ENCODE assay signal across 21 cellular contexts in genomic region chr2:96847586-96847985, GRCh38.
"Had no signal": no experiment of that assay in that cellular context is flagged by ENCODE, and none has a peak within 500 bp of the region (broad histone marks: within the 10 kb centered on the region; RNA-seq: fewer than 3 reads in every experiment).

No MANE protein-coding gene starts in this region.

- H3K4me1 ChIP-seq: suprapubic skin had no signal

- DNase-seq: activated CD4-positive, alpha-beta memory T cell treated with anti-CD3 and anti-CD28 coated beads, Interleukin-2, amount 10 ng/mL, durations not matched to agents 7 days and 5 days; activated effector memory CD4-positive, alpha-beta T cell treated with anti-CD3 and anti-CD28 coated beads, Interleukin-2, amount 50 U/mL, for 16 hours; activated T-cell treated with anti-CD3 and anti-CD28 coated beads, Interleukin-2, amount 50 U/mL, for 24 hours; caudate nucleus; hypothalamus; left ventricle myocardium superior; mucosa of descending colon; naive thymus-derived CD4-positive, alpha-beta T cell; trophoblast cell had no signal

- H3K27ac Mint-ChIP-seq: activated CD4-positive, alpha-beta memory T cell treated with anti-CD3 and anti-CD28 coated beads, Interleukin-2, amount 10 ng/mL, durations not matched to agents 7 days and 5 days; activated naive CD4-positive, alpha-beta T cell treated with anti-CD3 and anti-CD28 coated beads, Interleukin-2, amount 50 U/mL, for 24 hours; activated T-cell treated with anti-CD3 and anti-CD28 coated beads, Interleukin-2, amount 50 U/mL, for 24 hours; memory B cell; stimulated activated naive CD8-positive, alpha-beta T cell treated with anti-CD3 and anti-CD28 coated beads, Interleukin-15, Interleukin-2, amounts not matched to agents 100 ng/mL and 50 ng/mL, for 24 hours; T-helper 2 cell treated with Interferon-gamma antibody and Interleukin-4, amounts not matched to agents 5 μg/mL and 100 μg/mL, for 36 hours had no signal

- H3K9me3 ChIP-seq: mucosa of descending colon, neutrophil, right atrium auricular region, suprapubic skin had no signal

- H3K4me2 ChIP-seq: smooth muscle cell had no signal

- H3K9me3 Mint-ChIP-seq: activated CD4-positive, alpha-beta memory T cell treated with anti-CD3 and anti-CD28 coated beads, Interleukin-2, amount 10 ng/mL, durations not matched to agents 7 days and 5 days; activated naive CD4-positive, alpha-beta T cell treated with anti-CD3 and anti-CD28 coated beads, Interleukin-2, amount 50 U/mL, for 24 hours; activated T-cell treated with anti-CD3 and anti-CD28 coated beads, Interleukin-2, amount 50 U/mL, for 24 hours; memory B cell; stimulated activated naive CD8-positive, alpha-beta T cell treated with anti-CD3 and anti-CD28 coated beads, Interleukin-15, Interleukin-2, amounts not matched to agents 100 ng/mL and 50 ng/mL, for 24 hours; T-helper 2 cell treated with Interferon-gamma antibody and Interleukin-4, amounts not matched to agents 5 μg/mL and 100 μg/mL, for 36 hours had no signal

- H3K27me3 ChIP-seq: neutrophil, right atrium auricular region, suprapubic skin had no signal

- H3K4me3 ChIP-seq: mucosa of descending colon, right atrium auricular region, smooth muscle cell, suprapubic skin had no signal

- FAIRE-seq: colon, kidney had no signal

- H3K27ac ChIP-seq: neutrophil, right atrium auricular region, suprapubic skin, VCaP had no signal

- ATAC-seq: esophagus mucosa; mucosa of descending colon; naive thymus-derived CD4-positive, alpha-beta T cell had no signal
